ENCODE assay signal across 3 cellular contexts in genomic region chr22:20908717-20909116, GRCh38. TPM values are rescaled to one million over a fixed set of nuclear protein-coding genes. Genes with fewer than 3 reads are reported as not detected.
"Had no signal": no experiment of that assay in that cellular context is flagged by ENCODE, and none has a peak within 500 bp of the region (broad histone marks: within the 10 kb centered on the region; RNA-seq: fewer than 3 reads in every experiment).

No MANE protein-coding gene starts in this region.

RNA-seq across cellular contexts. Expression of gene AIFM3, which starts 58.3 kb away (rescaled TPM):
- total RNA-seq: RPMI7951, SJCRH30, SJSA1 had no signal
